ENCODE assay signal across 1 cellular context in genomic region chr7:87154569-87154968, GRCh38.
TF ChIP-seq lines count a peak whose summit lies in the region.

No MANE protein-coding gene starts in this region.

TF ChIP-seq in HCT116, 20 proteins besides CTCF, POLR2A, EP300 and RAD21 (continued from another document):
- no peak for TF ChIP-seq EZH2 (IDR thresholded peaks at IDR 0.05)
- no peak for TF ChIP-seq FOSL1 (IDR thresholded peaks at IDR 0.05; ENCODE audit: low read depth)
TF ChIP-seq in HCT116: peak in this region for 0.
